Comparison of ENCODE assay signal across 13 cellular contexts in the genomic region with DNA sequence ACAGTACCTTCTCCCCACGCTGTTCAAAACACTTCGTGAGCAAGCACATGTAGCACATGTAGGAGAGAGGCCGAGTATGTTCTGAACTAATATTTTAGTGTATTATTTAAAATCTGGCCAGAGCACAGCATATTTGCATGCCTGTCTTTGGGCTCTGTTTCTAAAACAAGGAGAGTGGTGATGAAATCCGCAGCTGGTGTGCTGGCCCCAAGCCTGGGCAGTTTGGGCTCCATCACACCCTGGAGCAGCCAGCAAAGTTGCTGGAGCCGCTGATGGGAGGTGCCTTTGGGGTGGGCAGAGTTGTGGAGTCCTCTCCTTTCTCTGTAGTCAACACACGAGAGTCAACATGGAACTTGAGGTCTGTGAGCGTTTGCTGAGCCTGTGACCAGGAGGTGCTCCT.
DNase-seq lines count a peak whose midpoint lies in the region; ATAC-seq and TF ChIP-seq lines count a peak whose summit lies in the region.
"Had no signal": no experiment of that assay in that cellular context is flagged by ENCODE, and none has a peak within 500 bp of the region (broad histone marks: within the 10 kb centered on the region; RNA-seq: fewer than 3 reads in every experiment).

No MANE protein-coding gene starts in this region.

- intact Hi-C loops in gastrocnemius medialis (cut with DNase I; ENCODE audit: low total_unique reads), result loop anchor here (5.0 kb wide), 1 partner anchor 118 kb away; a partner anchor contains a TSS

- H3K4me3 ChIP-seq in choroid plexus epithelial cell (ENCODE audit: low read depth, low read length), result no peak overlapping the region
- H3K4me3 ChIP-seq in gastrocnemius medialis, result no peak overlapping the region
- no peak overlapping the region for H3K4me3 ChIP-seq in SJCRH30

- H3K27ac ChIP-seq in gastrocnemius medialis, result peak overlapping the region; percentile 7 to 61 (median 32)
- H3K27ac ChIP-seq in SJCRH30, result no peak overlapping the region

- in situ Hi-C loops in gastrocnemius medialis (cut with MboI; ENCODE audit: low sequenced_read_pairs in 4 of 4), result no loop called here

- H3K36me3 ChIP-seq in gastrocnemius medialis (no peaks in the 10 kb centered on the region), SJCRH30 (no peaks in the 10 kb centered on the region)

- H3K9me3 ChIP-seq in gastrocnemius medialis, result no peaks in the 10 kb centered on the region
- H3K9me3 ChIP-seq in SJCRH30 (replicated peaks), result no peaks in the 10 kb centered on the region

- TF ChIP-seq CTCF in choroid plexus epithelial cell (conservative IDR thresholded peaks at IDR 0.05; ENCODE audit: low read depth, low read length) (no peak), gastrocnemius medialis (IDR thresholded peaks at IDR 0.05 in 4 of 5, conservative IDR thresholded peaks at IDR 0.05 in 1 of 5) (no peak)

- DNase-seq in GM03348 (ENCODE audit: low spot score) (peak; percentile 81), choroid plexus epithelial cell (ENCODE audit: low read depth) (peak; percentile 1), hepatic stellate cell (ENCODE audit: low spot score) (peak; percentile 31), gastrocnemius medialis (peak; percentile 39 to 75), SJCRH30 (no peak), NCI-H345 treated with DMSO at 0.1 percent for 48 hours (lab: John Stamatoyannopoulos, UW; ENCODE audit: unreplicated experiment) (no peak), HUDEP-2 (lab: John Stamatoyannopoulos, UW; ENCODE audit: unreplicated experiment in 76 of 76) (no peak)
- DNase-seq: activated CD4-positive, alpha-beta T cell treated with anti-CD3 and anti-CD28 coated beads for 36 hours; activated effector memory CD4-positive, alpha-beta T cell treated with Interleukin-2 at 50 U/mL for 16 hours; cerebellar nuclear complex; NCI-H1092; NCI-H774 had no signal

- ATAC-seq in gastrocnemius medialis (peak; percentile 79 to 85), HG02938 (IDR thresholded peaks at IDR 0.05; ENCODE audit: unreplicated experiment) (no peak)
- ATAC-seq: activated CD4-positive, alpha-beta T cell treated with anti-CD3 and anti-CD28 coated beads for 36 hours had no signal

- H3K4me1 ChIP-seq in gastrocnemius medialis (peaks cover 31 to 37% of the 10 kb centered on the region in 2 donors), SJCRH30 (no peaks in the 10 kb centered on the region)

- TF ChIP-seq POLR2A in gastrocnemius medialis (IDR thresholded peaks at IDR 0.05), result no peak

- H3K27me3 ChIP-seq in gastrocnemius medialis, result no peaks in the 10 kb centered on the region
- no peaks in the 10 kb centered on the region for H3K27me3 ChIP-seq in SJCRH30

Comparison
In these comparisons a context has a peak if more than half of its experiments do, and no peak if none do; other contexts are left out.
1. DNase-seq: peak in GM03348 (single experiment), choroid plexus epithelial cell (single experiment), hepatic stellate cell (single experiment) and gastrocnemius medialis (2 of 2); none in SJCRH30 (0 of 2), NCI-H345 treated with DMSO at 0.1 percent for 48 hours (single experiment) and HUDEP-2 (0 of 76).